Comparison of ENCODE assay signal across 17 cellular contexts in the genomic region with DNA sequence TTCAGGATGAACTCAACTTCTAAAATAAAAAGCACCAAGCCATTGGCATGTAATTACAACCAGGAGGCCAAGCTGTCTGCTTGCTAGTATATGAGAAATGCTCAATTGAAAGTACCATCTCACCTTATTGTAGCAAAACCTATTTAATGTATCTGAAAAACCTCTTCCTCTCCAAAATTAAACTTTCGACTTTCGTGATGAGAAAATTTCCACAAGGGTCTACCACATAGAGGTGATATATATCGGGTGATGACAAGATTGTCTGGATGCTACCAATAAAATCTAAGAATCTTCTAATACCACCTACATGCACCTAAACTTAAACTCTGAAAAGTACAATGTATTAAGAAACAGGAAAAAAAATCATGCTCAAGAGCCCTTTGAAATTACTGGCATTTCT.
DNase-seq lines count a peak whose midpoint lies in the region; ATAC-seq, FAIRE-seq and TF ChIP-seq lines count a peak whose summit lies in the region.
"Had no signal": no experiment of that assay in that cellular context is flagged by ENCODE, and none has a peak within 500 bp of the region (broad histone marks: within the 10 kb centered on the region; RNA-seq: fewer than 3 reads in every experiment).

No MANE protein-coding gene starts in this region.

- no peaks in the 10 kb centered on the region for H3K4me1 ChIP-seq in CD8-positive, alpha-beta T cell (ENCODE audit: insufficient read depth, low read length)
- peaks cover 99 to 100% of the 10 kb centered on the region in 2 experiments for H3K4me1 ChIP-seq in neutrophil (ENCODE audit: control insufficient read depth in 1 of 2, insufficient read depth in 1 of 2, low read depth in 1 of 2, low read length in 1 of 2)
- peaks cover 53% of the 10 kb centered on the region for H3K4me1 ChIP-seq in lower lobe of right lung

- no peak for TF ChIP-seq CTCF in CD8-positive, alpha-beta T cell (IDR thresholded peaks at IDR 0.05)
- TF ChIP-seq CTCF in neutrophil (IDR thresholded peaks at IDR 0.05) (no peak), lower lobe of right lung (IDR thresholded peaks at IDR 0.05) (no peak)

- FAIRE-seq in GM19239 (lab: Jason Lieb, UNC): peak; percentile 58
- FAIRE-seq: H1 had no signal

- intact Hi-C loops in CD8-positive, alpha-beta T cell (cut with DNase I, micrococcal nuclease): no loop called here
- intact Hi-C loops in lower lobe of right lung (cut with DNase I): no loop called here
- intact Hi-C loops in posterior cingulate gyrus (cut with DNase I): no loop called here

- no peak for ATAC-seq in CD8-positive, alpha-beta T cell
- ATAC-seq in HG03565 (IDR thresholded peaks at IDR 0.05; ENCODE audit: unreplicated experiment): no peak
- ATAC-seq in lower lobe of right lung: no peak

- H3K27ac ChIP-seq in CD8-positive, alpha-beta T cell (ENCODE audit: low read depth, low read length): no peak overlapping the region
- H3K27ac ChIP-seq in neutrophil (peak overlapping the region; percentile 77), lower lobe of right lung (no peak overlapping the region)
- H3K27ac ChIP-seq: BLaER1, epithelial cell of prostate, tibial artery had no signal

- no peaks in the 10 kb centered on the region for H3K9me3 ChIP-seq in CD8-positive, alpha-beta T cell (ENCODE audit: low read length)
- no peaks in the 10 kb centered on the region for H3K9me3 ChIP-seq in neutrophil
- H3K9me3 ChIP-seq in lower lobe of right lung: no peaks in the 10 kb centered on the region
- H3K9me3 ChIP-seq: BLaER1, tibial artery had no signal

- H3K4me3 Mint-ChIP-seq in CD8-positive, alpha-beta T cell: peak overlapping the region; percentile 16
- peak overlapping the region; percentile 66 for H3K4me3 Mint-ChIP-seq in activated naive CD8-positive, alpha-beta T cell
- H3K4me3 Mint-ChIP-seq: nephron had no signal

- no peaks in the 10 kb centered on the region for H3K27me3 Mint-ChIP-seq in CD8-positive, alpha-beta T cell (ENCODE audit: low read depth)
- H3K27me3 Mint-ChIP-seq in activated naive CD8-positive, alpha-beta T cell: no peaks in the 10 kb centered on the region

- no peaks in the 10 kb centered on the region for H3K27me3 ChIP-seq in CD8-positive, alpha-beta T cell (ENCODE audit: insufficient read depth, low read length)
- H3K27me3 ChIP-seq in neutrophil (no peaks in the 10 kb centered on the region), lower lobe of right lung (ENCODE audit: low read depth) (no peaks in the 10 kb centered on the region)
- H3K27me3 ChIP-seq: BLaER1, tibial artery had no signal

- POLR2A ChIA-PET in CD8-positive, alpha-beta T cell (lab: Charles Lee): no interaction called here

- H3K36me3 Mint-ChIP-seq in CD8-positive, alpha-beta T cell: peaks cover 7% of the 10 kb centered on the region
- peaks cover 19% of the 10 kb centered on the region for H3K36me3 Mint-ChIP-seq in activated naive CD8-positive, alpha-beta T cell

- CTCF ChIA-PET in CD8-positive, alpha-beta T cell (lab: Charles Lee): interaction anchor here (1.7 kb wide), 1 partner anchor 12 kb away, joined by 7 read pairs; no protein-coding TSS in a partner anchor

- DNase-seq in CD8-positive, alpha-beta T cell: no peak
- DNase-seq in GM19239 (ENCODE audit: insufficient read length, low spot score): no peak
- DNase-seq in lower lobe of right lung: no peak
- DNase-seq in posterior cingulate gyrus: no peak
- DNase-seq: cerebellar nuclear complex, EL, mammary epithelial cell, NCI-H1694, SHP77 treated with DMSO at 0.1 percent for 48 hours, tibial artery had no signal

- H3K4me1 Mint-ChIP-seq in CD8-positive, alpha-beta T cell (ENCODE audit: low read depth): peaks cover 67% of the 10 kb centered on the region
- peaks cover 92% of the 10 kb centered on the region for H3K4me1 Mint-ChIP-seq in activated naive CD8-positive, alpha-beta T cell (ENCODE audit: low read depth)

- peak overlapping the region; percentile 28 for H3K27ac Mint-ChIP-seq in CD8-positive, alpha-beta T cell
- peak overlapping the region; percentile 95 for H3K27ac Mint-ChIP-seq in activated naive CD8-positive, alpha-beta T cell
- H3K27ac Mint-ChIP-seq: nephron had no signal

- no peak overlapping the region for H3K4me3 ChIP-seq in CD8-positive, alpha-beta T cell (ENCODE audit: low read depth, low read length)
- H3K4me3 ChIP-seq in neutrophil (ENCODE audit: low read depth in 1 of 2, low read length in 1 of 2): peak overlapping the region in 1 of 2 experiments; percentile 9
- H3K4me3 ChIP-seq in lower lobe of right lung: no peak overlapping the region
- H3K4me3 ChIP-seq: BLaER1, tibial artery had no signal

- no peaks in the 10 kb centered on the region for H3K9me3 Mint-ChIP-seq in CD8-positive, alpha-beta T cell
- no peaks in the 10 kb centered on the region for H3K9me3 Mint-ChIP-seq in activated naive CD8-positive, alpha-beta T cell (ENCODE audit: low read depth)
- H3K9me3 Mint-ChIP-seq: nephron had no signal

- no peaks in the 10 kb centered on the region for H3K36me3 ChIP-seq in CD8-positive, alpha-beta T cell (ENCODE audit: insufficient read depth, low read length)
- H3K36me3 ChIP-seq in neutrophil (no peaks in the 10 kb centered on the region), lower lobe of right lung (no peaks in the 10 kb centered on the region)
- H3K36me3 ChIP-seq: BLaER1, tibial artery had no signal
